32 cellular contexts compared by ENCODE assay signal in genomic region chr12:29286081-29286800, GRCh38.
DNase-seq lines count a peak whose midpoint lies in the region; ATAC-seq and TF ChIP-seq lines count a peak whose summit lies in the region.
"Had no signal": no experiment of that assay in that cellular context is flagged by ENCODE, and none has a peak within 500 bp of the region (broad histone marks: within the 10 kb centered on the region; RNA-seq: fewer than 3 reads in every experiment).

No MANE protein-coding gene starts in this region.

- H3K36me3 ChIP-seq in MM.1S (replicated peaks; ENCODE audit: insufficient read depth, low read length) = no peaks in the 10 kb centered on the region; the same call in 1 of the 2 replicates
- H3K36me3 ChIP-seq: colonic mucosa, HAP-1, ovary had no signal

- intact Hi-C loops in Right ventricle myocardium superior (cut with DNase I) = no loop called here

- H3K4me3 ChIP-seq in choroid plexus epithelial cell (ENCODE audit: low read depth, low read length) (no peak overlapping the region), MM.1S (ENCODE audit: low read length) (no peak overlapping the region)
- H3K4me3 ChIP-seq: BLaER1, colonic mucosa, HAP-1, ovary had no signal

- no peaks in the 10 kb centered on the region for H3F3A ChIP-seq in MM.1S (ENCODE audit: insufficient read depth, low read length)

- H3K4me1 ChIP-seq in MM.1S (ENCODE audit: low read length) = no peaks in the 10 kb centered on the region
- H3K4me1 ChIP-seq: colonic mucosa, HAP-1 had no signal

- peak; percentile 35 for DNase-seq in AG09319 (ENCODE audit: extremely low read depth, low read depth)
- DNase-seq in NCI-H226 = peak; percentile 28
- peak; percentile 37 for DNase-seq in choroid plexus epithelial cell (ENCODE audit: low read depth)
- DNase-seq in iris pigment epithelial cell (ENCODE audit: low read depth) = peak; percentile 55
- DNase-seq in inferior parietal cortex (ENCODE audit: extremely low spot score) = no peak
- DNase-seq in Right ventricle myocardium superior = no peak
- no peak for DNase-seq in MM.1S
- no peak for DNase-seq in omental fat pad (ENCODE audit: low spot score)
- DNase-seq: activated CD4-positive, alpha-beta T cell treated with anti-CD3 and anti-CD28 coated beads, Interleukin-2, amount 10 ng/mL, durations not matched to agents 24 days and 14 days; activated gamma-delta T cell; activated naive CD8-positive, alpha-beta T cell treated with anti-CD3 and anti-CD28 coated beads, Interleukin-2, amount 10 ng/mL, durations not matched to agents 7 days and 5 days; activated T-cell treated with anti-CD3 and anti-CD28 coated beads, Interleukin-2, amount 50 U/mL, for 1 hour; colonic mucosa; COR-L47; effector memory CD8-positive, alpha-beta T cell; GF-D8; glutamatergic neuron; Karpas-422; kidney; natural killer cell; NCI-H1694; NCI-H2171; NCI-H524 treated with DMSO at 0.1 percent for 48 hours; ovary; PC-3; SHP77; stimulated activated CD4-positive, alpha-beta T cell treated with anti-CD3 and anti-CD28 coated beads, Interleukin-12 subunit alpha, Interleukin-12 subunit beta, amount 100 ng/mL, for 4 hours; stimulated activated CD4-positive, alpha-beta T cell treated with anti-CD3 and anti-CD28 coated beads, Interleukin-4, amount 100 ng/mL, for 24 hours; substantia nigra had no signal

- no peaks in the 10 kb centered on the region for H3K9me3 ChIP-seq in MM.1S (replicated peaks; ENCODE audit: insufficient read depth, low read length)
- H3K9me3 ChIP-seq: colonic mucosa, HAP-1, ovary had no signal

- no peak overlapping the region for H2AFZ ChIP-seq in MM.1S (ENCODE audit: low read length)

- ATAC-seq in Right ventricle myocardium superior (ENCODE audit: poor library complexity) (no peak), omental fat pad (ENCODE audit: low FRiP score) (no peak)
- ATAC-seq: effector memory CD8-positive, alpha-beta T cell; natural killer cell; PC-3; stimulated activated effector memory CD8-positive, alpha-beta T cell treated with anti-CD3 and anti-CD28 coated beads, Interleukin-12 subunit alpha, Interleukin-12 subunit beta, amount 100 ng/mL, for 72 hours had no signal

- H3K27ac ChIP-seq in MM.1S (ENCODE audit: low read length) = no peak overlapping the region
- H3K27ac ChIP-seq: BLaER1, colonic mucosa, ovary had no signal

- TF ChIP-seq CTCF in AG09319 (IDR thresholded peaks at IDR 0.05; ENCODE audit: low read depth, low read length) (no peak), choroid plexus epithelial cell (conservative IDR thresholded peaks at IDR 0.05; ENCODE audit: low read depth, low read length) (no peak), MM.1S (IDR thresholded peaks at IDR 0.05; ENCODE audit: low read length) (no peak), omental fat pad (IDR thresholded peaks at IDR 0.05) (no peak)

- no peak overlapping the region for H3K9ac ChIP-seq in MM.1S (ENCODE audit: low read length)
- H3K9ac ChIP-seq: BLaER1 had no signal

- H3K79me2 ChIP-seq in MM.1S (ENCODE audit: low read length) = no peaks in the 10 kb centered on the region

- no peaks in the 10 kb centered on the region for H4K20me1 ChIP-seq in MM.1S (ENCODE audit: insufficient read depth, low read length)
- H4K20me1 ChIP-seq: BLaER1 had no signal

- H3K27me3 ChIP-seq in MM.1S (replicated peaks; ENCODE audit: insufficient read depth, low read length) = no peaks in the 10 kb centered on the region
- H3K27me3 ChIP-seq: BLaER1, colonic mucosa, ovary had no signal

- no peaks in the 10 kb centered on the region for H3K9me2 ChIP-seq in MM.1S (replicated peaks; ENCODE audit: insufficient read depth, low read length)

- H3K4me2 ChIP-seq in MM.1S (ENCODE audit: low read depth, low read length) = no peak overlapping the region
- H3K4me2 ChIP-seq: BLaER1 had no signal

Comparison
In these comparisons a context has a peak if more than half of its experiments do, and no peak if none do; other contexts are left out.
1. DNase-seq: peak in AG09319 (single experiment), NCI-H226 (single experiment), choroid plexus epithelial cell (single experiment) and iris pigment epithelial cell (single experiment); none in inferior parietal cortex (single experiment), Right ventricle myocardium superior (single experiment), MM.1S (single experiment) and omental fat pad (single experiment).